In genomic region chr1:15346356-15347030, GRCh38 we compare ENCODE assay signal across 1 cellular context.
TF ChIP-seq lines count a peak whose summit lies in the region.

No MANE protein-coding gene starts in this region.

TF ChIP-seq in K562, 482 proteins besides CTCF, POLR2A, EP300 and RAD21 (continued from another document):
- TF ChIP-seq ZNF639 (CRISPR knock-in tag; conservative IDR thresholded peaks at IDR 0.05 in 1 of 2, IDR thresholded peaks at IDR 0.05 in 1 of 2) (0 out of 4 replicates have a peak, but pooled peaks of 1 of the 2 experiments have one; percentile 12), ETV5 (CRISPR knock-in tag; IDR thresholded peaks at IDR 0.05; ENCODE audit: low read depth) (no peak), MCM7 (IDR thresholded peaks at IDR 0.05) (no peak), LCOR (CRISPR knock-in tag; IDR thresholded peaks at IDR 0.05) (0 out of 2 replicates have a peak, but pooled peaks have one; percentile 4), TBP (optimal IDR thresholded peaks at IDR 0.05; ENCODE audit: low read depth, low read length) (peak; percentile 16), ZBTB5 (IDR thresholded peaks at IDR 0.05) (no peak), CREB3 (tag; conservative IDR thresholded peaks at IDR 0.05; ENCODE audit: low read depth) (peak; percentile 7; the same call in 1 of the 2 replicates), CHD2 (IDR thresholded peaks at IDR 0.05; ENCODE audit: low read depth, low read length) (no peak), ZFP30 (CRISPR knock-in tag; IDR thresholded peaks at IDR 0.05; ENCODE audit: borderline replicate concordance) (no peak)
